Comparison of ENCODE assay signal across 27 cellular contexts in genomic region chr3:194874783-194875182, GRCh38.
"Had no signal": no experiment of that assay in that cellular context is flagged by ENCODE, and none has a peak within 500 bp of the region (broad histone marks: within the 10 kb centered on the region; RNA-seq: fewer than 3 reads in every experiment).

No MANE protein-coding gene starts in this region.

- H3K36me3 ChIP-seq: brain microvascular endothelial cell, gastrocnemius medialis, tibial nerve had no signal

- H3K27ac Mint-ChIP-seq: activated CD4-positive, alpha-beta T cell treated with anti-CD3 and anti-CD28 coated beads, Interleukin-2, amount 10 ng/mL, durations not matched to agents 7 days and 5 days; activated CD8-positive, alpha-beta T cell treated with anti-CD3 and anti-CD28 coated beads, Interleukin-2, amount 10 ng/mL, durations not matched to agents 7 days and 5 days; activated T-cell treated with anti-CD3 and anti-CD28 coated beads, Interleukin-2, amount 50 U/mL, for 24 hours; mesothelial cell of epicardium; naive thymus-derived CD4-positive, alpha-beta T cell; T-helper 17 cell; WTC11 had no signal

- H3K9me3 Mint-ChIP-seq: activated CD4-positive, alpha-beta T cell treated with anti-CD3 and anti-CD28 coated beads, Interleukin-2, amount 10 ng/mL, durations not matched to agents 7 days and 5 days; activated T-cell treated with anti-CD3 and anti-CD28 coated beads, Interleukin-2, amount 50 U/mL, for 24 hours; mesothelial cell of epicardium; neural crest cell had no signal

- H3K27me3 Mint-ChIP-seq: activated CD4-positive, alpha-beta T cell treated with anti-CD3 and anti-CD28 coated beads, Interleukin-2, amount 10 ng/mL, durations not matched to agents 7 days and 5 days had no signal

- H3K27ac ChIP-seq: brain microvascular endothelial cell, epithelial cell of prostate, gastrocnemius medialis, hepatocyte, parathyroid adenoma, psoas muscle, tibial nerve had no signal

- H3K4me3 Mint-ChIP-seq: activated CD4-positive, alpha-beta T cell treated with anti-CD3 and anti-CD28 coated beads, Interleukin-2, amount 10 ng/mL, durations not matched to agents 7 days and 5 days; activated CD8-positive, alpha-beta T cell treated with anti-CD3 and anti-CD28 coated beads, Interleukin-2, amount 10 ng/mL, durations not matched to agents 7 days and 5 days; activated T-cell treated with anti-CD3 and anti-CD28 coated beads, Interleukin-2, amount 50 U/mL, for 24 hours; mesothelial cell of epicardium; naive thymus-derived CD4-positive, alpha-beta T cell; neural crest cell; T-helper 17 cell; WTC11 had no signal

- DNase-seq: activated CD4-positive, alpha-beta T cell treated with anti-CD3 and anti-CD28 coated beads for 1 hour; activated CD4-positive, alpha-beta T cell treated with anti-CD3 and anti-CD28 coated beads, Interleukin-2, amount 10 ng/mL, durations not matched to agents 7 days and 5 days; activated CD8-positive, alpha-beta T cell treated with anti-CD3 and anti-CD28 coated beads, Interleukin-2, amount 10 ng/mL, durations not matched to agents 7 days and 5 days; activated gamma-delta T cell; activated naive CD4-positive, alpha-beta T cell treated with anti-CD3 and anti-CD28 coated beads, Interleukin-2, amount 50 U/mL, for 16 hours; activated T-cell treated with anti-CD3 and anti-CD28 coated beads, Interleukin-2, amount 50 U/mL, for 24 hours; amniotic stem cell; brain microvascular endothelial cell; caudate nucleus; cortex of kidney; gastrocnemius medialis; glutamatergic neuron; left cardiac atrium; mammary epithelial cell; nucleus accumbens; psoas muscle; stimulated activated naive CD4-positive, alpha-beta T cell treated with Interleukin-2 at 50 U/mL for 16 hours; T-helper 17 cell; T1000 had no signal

- ATAC-seq: activated CD8-positive, alpha-beta T cell treated with anti-CD3 and anti-CD28 coated beads, Interleukin-2, amount 10 ng/mL, durations not matched to agents 7 days and 5 days; gastrocnemius medialis; left cardiac atrium; naive thymus-derived CD4-positive, alpha-beta T cell; psoas muscle; T-helper 17 cell; WTC11 had no signal

- H3K9me3 ChIP-seq: gastrocnemius medialis, psoas muscle had no signal

- H3K4me3 ChIP-seq: gastrocnemius medialis, hepatocyte, psoas muscle, tibial nerve had no signal

- H3K36me3 Mint-ChIP-seq: mesothelial cell of epicardium; naive thymus-derived CD4-positive, alpha-beta T cell; WTC11 had no signal

- H3K27me3 ChIP-seq: brain microvascular endothelial cell, gastrocnemius medialis, hepatocyte, tibial nerve had no signal
